Comparison of ENCODE assay signal across 27 cellular contexts in genomic region chr20:41551011-41551705, GRCh38.
"Had no signal": no experiment of that assay in that cellular context is flagged by ENCODE, and none has a peak within 500 bp of the region (broad histone marks: within the 10 kb centered on the region; RNA-seq: fewer than 3 reads in every experiment).

No MANE protein-coding gene starts in this region.

- DNase-seq: activated CD4-positive, alpha-beta T cell treated with anti-CD3 and anti-CD28 coated beads, Interleukin-2, amount 10 ng/mL, durations not matched to agents 24 days and 14 days; activated CD4-positive, alpha-beta T cell treated with anti-CD3 and anti-CD28 coated beads, Interleukin-2, amount 50 U/mL, for 48 hours; activated CD4-positive, CD25-positive, alpha-beta regulatory T cell treated with anti-CD3 and anti-CD28 coated beads, Interleukin-2, amount 50 U/mL, for 72 hours; activated CD8-positive, alpha-beta memory T cell treated with anti-CD3 and anti-CD28 coated beads, Interleukin-2, amount 10 ng/mL, durations not matched to agents 7 days and 5 days; activated effector memory CD4-positive, alpha-beta T cell treated with Interleukin-2 at 50 U/mL for 16 hours; activated naive CD4-positive, alpha-beta T cell; activated T-cell treated with anti-CD3 and anti-CD28 coated beads, Interleukin-2, amount 50 U/mL, for 24 hours; adrenal gland; anterior cingulate cortex; caudate nucleus; colonic mucosa; NCI-H1092; NCI-H1417 treated with DMSO at 0.1 percent for 48 hours; NCI-H1694; NCI-H2029 treated with DMSO at 0.1 percent for 48 hours; NCI-H345; NCI-H510A; NCI-H526 treated with DMSO at 0.1 percent for 48 hours; PC-3; SHP77; SW 1271 had no signal

- H3K36me3 ChIP-seq: adrenal gland, breast epithelium, colonic mucosa, SJSA1 had no signal

- H3K9me3 ChIP-seq: adrenal gland, breast epithelium, colonic mucosa, SJSA1 had no signal

- H3K27me3 Mint-ChIP-seq: activated CD4-positive, alpha-beta T cell treated with anti-CD3 and anti-CD28 coated beads, Interleukin-2, amount 10 ng/mL, durations not matched to agents 24 days and 14 days; activated CD8-positive, alpha-beta memory T cell treated with anti-CD3 and anti-CD28 coated beads, Interleukin-2, amount 10 ng/mL, durations not matched to agents 7 days and 5 days; activated naive CD8-positive, alpha-beta T cell; activated T-cell treated with anti-CD3 and anti-CD28 coated beads, Interleukin-2, amount 50 U/mL, for 24 hours had no signal

- H3K4me1 Mint-ChIP-seq: activated CD4-positive, alpha-beta T cell treated with anti-CD3 and anti-CD28 coated beads, Interleukin-2, amount 10 ng/mL, durations not matched to agents 24 days and 14 days; activated CD8-positive, alpha-beta memory T cell treated with anti-CD3 and anti-CD28 coated beads, Interleukin-2, amount 10 ng/mL, durations not matched to agents 7 days and 5 days had no signal

- H3K27ac ChIP-seq: adrenal gland, colonic mucosa, SJSA1 had no signal

- H3K4me3 Mint-ChIP-seq: activated CD4-positive, alpha-beta T cell treated with anti-CD3 and anti-CD28 coated beads, Interleukin-2, amount 10 ng/mL, durations not matched to agents 24 days and 14 days; activated CD8-positive, alpha-beta memory T cell treated with anti-CD3 and anti-CD28 coated beads, Interleukin-2, amount 10 ng/mL, durations not matched to agents 7 days and 5 days; activated naive CD8-positive, alpha-beta T cell; activated T-cell treated with anti-CD3 and anti-CD28 coated beads, Interleukin-2, amount 50 U/mL, for 24 hours; activated T-helper 1 cell treated with anti-CD3 and anti-CD28 coated beads, Interleukin-12 subunit alpha, Interleukin-12 subunit beta, Interleukin-2, Interleukin-4 antibody, amounts not matched to agents 30 ng/mL and 10 ng/mL and 1 ng/mL, durations not matched to agents 14 hours and 24 hours and 36 hours; T-helper 2 cell treated with Interferon-gamma antibody and Interleukin-4, amounts not matched to agents 5 μg/mL and 100 μg/mL, for 36 hours; WTC11 had no signal

- H3K4me3 ChIP-seq: adrenal gland, breast epithelium, colonic mucosa, SJSA1 had no signal

- H3K4me1 ChIP-seq: adrenal gland, breast epithelium, colonic mucosa, SJSA1 had no signal

- H3K27ac Mint-ChIP-seq: activated CD4-positive, alpha-beta T cell treated with anti-CD3 and anti-CD28 coated beads, Interleukin-2, amount 10 ng/mL, durations not matched to agents 24 days and 14 days; activated CD8-positive, alpha-beta memory T cell treated with anti-CD3 and anti-CD28 coated beads, Interleukin-2, amount 10 ng/mL, durations not matched to agents 7 days and 5 days; activated naive CD8-positive, alpha-beta T cell; activated T-cell treated with anti-CD3 and anti-CD28 coated beads, Interleukin-2, amount 50 U/mL, for 24 hours; activated T-helper 1 cell treated with anti-CD3 and anti-CD28 coated beads, Interleukin-12 subunit alpha, Interleukin-12 subunit beta, Interleukin-2, Interleukin-4 antibody, amounts not matched to agents 30 ng/mL and 10 ng/mL and 1 ng/mL, durations not matched to agents 14 hours and 24 hours and 36 hours; T-helper 2 cell treated with Interferon-gamma antibody and Interleukin-4, amounts not matched to agents 5 μg/mL and 100 μg/mL, for 36 hours; WTC11 had no signal
